In genomic region chr17:62965649-62966425, GRCh38 we compare ENCODE assay signal across 8 cellular contexts. TPM values are rescaled to one million over a fixed set of nuclear protein-coding genes. Genes with fewer than 3 reads are reported as not detected.
A peak's percentile ranks its signal among the peaks of the same experiment; 100 is the strongest.
DNase-seq lines count a peak whose midpoint lies in the region; ATAC-seq and TF ChIP-seq lines count a peak whose summit lies in the region.

Gene TANC2, plus strand, starts transcription at chr17:62966235. Its CDS starts 43,325 bp downstream, at chr17:63009560.

- H3K4me1 ChIP-seq in ES-I3 (ENCODE audit: insufficient read depth, low read length) = peaks cover 21% of the 10 kb centered on the region
- H3K4me1 ChIP-seq in breast epithelium = peaks cover 0 to 8% of the 10 kb centered on the region in 2 donors
- H3K4me1 ChIP-seq in gastrocnemius medialis = peaks cover 7 to 12% of the 10 kb centered on the region in 2 donors

- H3K36me3 ChIP-seq in ES-I3 (ENCODE audit: insufficient read depth, low read length) (no peaks in the 10 kb centered on the region), breast epithelium (no peaks in the 10 kb centered on the region), gastrocnemius medialis (no peaks in the 10 kb centered on the region)

- no peaks in the 10 kb centered on the region for H3K27me3 ChIP-seq in breast epithelium
- no peaks in the 10 kb centered on the region for H3K27me3 ChIP-seq in gastrocnemius medialis

- TF ChIP-seq CTCF in WI38 (IDR thresholded peaks at IDR 0.05; ENCODE audit: low read depth, low read length) = no peak
- no peak for TF ChIP-seq CTCF in breast epithelium (IDR thresholded peaks at IDR 0.05)
- TF ChIP-seq CTCF in gastrocnemius medialis (IDR thresholded peaks at IDR 0.05 in 4 of 5, conservative IDR thresholded peaks at IDR 0.05 in 1 of 5) = no peak

- peak within 1 kb of the TSS; percentile 85 for H3K9ac ChIP-seq in ES-I3 (ENCODE audit: low read depth, low read length)

- intact Hi-C loops in breast epithelium (cut with DNase I; ENCODE audit: low total_unique reads) = no loop called here
- intact Hi-C loops in gastrocnemius medialis (cut with DNase I; ENCODE audit: low total_unique reads) = no loop called here

- ATAC-seq in HG02763 (IDR thresholded peaks at IDR 0.05; ENCODE audit: unreplicated experiment) = peak; percentile 57
- ATAC-seq in gastrocnemius medialis = peak; percentile 78 to 83

- peak within 1 kb of the TSS; percentile 91 for H3K4me3 ChIP-seq in WI38 (ENCODE audit: low read depth, low read length)
- H3K4me3 ChIP-seq in breast epithelium = peak within 1 kb of the TSS; percentile 80 to 98 (median 90)
- H3K4me3 ChIP-seq in iPS-18c (ENCODE audit: insufficient read depth, low read depth, low read length) = peak within 1 kb of the TSS; percentile 70
- peak within 1 kb of the TSS; percentile 73 to 84 (median 75) for H3K4me3 ChIP-seq in gastrocnemius medialis

- H3K9me3 ChIP-seq in ES-I3 (ENCODE audit: control insufficient read depth, insufficient read depth, low read length) (no peaks in the 10 kb centered on the region), breast epithelium (no peaks in the 10 kb centered on the region), iPS-18c (ENCODE audit: control insufficient read depth, insufficient read depth, low read length) (no peaks in the 10 kb centered on the region), gastrocnemius medialis (no peaks in the 10 kb centered on the region)

- peak; percentile 31 for TF ChIP-seq POLR2A in breast epithelium (IDR thresholded peaks at IDR 0.05)
- TF ChIP-seq POLR2A in gastrocnemius medialis (IDR thresholded peaks at IDR 0.05) = peak; percentile 36 to 42

- in situ Hi-C loops in gastrocnemius medialis (cut with MboI; ENCODE audit: low sequenced_read_pairs in 4 of 4) = loop anchor here in 3 of 4 donors (5.0 to 25.0 kb wide), 3 partner anchors 104 to 264 kb away; no protein-coding TSS in a partner anchor

- DNase-seq in NCI-H2107 (lab: John Stamatoyannopoulos, UW) (peak; percentile 56), breast epithelium (ENCODE audit: low spot score in 2 of 2) (peak; percentile 67 to 84), gastrocnemius medialis (peak; percentile 37 to 67), HK-2 (ENCODE audit: unreplicated experiment) (no peak)

- H3K27ac ChIP-seq in breast epithelium (peak within 1 kb of the TSS; percentile 87 to 95), gastrocnemius medialis (peak within 1 kb of the TSS; percentile 68 to 80 (median 74))

RNA-seq across cellular contexts. Expression of gene TANC2, which starts in this region (rescaled TPM):
- total RNA-seq in breast epithelium = 10 to 100 TPM; 25.9 to 64.9 (median 31.0) TPM
- total RNA-seq in gastrocnemius medialis = 1 to 10 TPM; 1.9 to 7.1 (median 4.9) TPM
